ENCODE assay signal across 1 cellular context in genomic region chr14:29810657-29811056, GRCh38.
TF ChIP-seq lines count a peak whose summit lies in the region.

No MANE protein-coding gene starts in this region.

TF ChIP-seq in HEK293, 187 proteins besides CTCF, POLR2A, EP300 and RAD21 (continued from another document):
- TF ChIP-seq ZNF510 (tag by site-specific recombination; IDR thresholded peaks at IDR 0.05; ENCODE audit: insufficient replicate concordance) (no peak), FEZF1 (tag by site-specific recombination; IDR thresholded peaks at IDR 0.05) (peak; percentile 63), ZNF843 (tag by site-specific recombination; IDR thresholded peaks at IDR 0.05) (0 out of 2 replicates have a peak, but pooled peaks have one; percentile 32), OVOL3 (tag by site-specific recombination; IDR thresholded peaks at IDR 0.05) (no peak), KLF16 (tag by site-specific recombination; IDR thresholded peaks at IDR 0.05) (no peak), OSR2 (tag by site-specific recombination; IDR thresholded peaks at IDR 0.05) (peak; percentile 21; the same call in 1 of the 2 replicates), ZNF514 (tag by site-specific recombination; IDR thresholded peaks at IDR 0.05) (no peak)
- TF ChIP-seq, protein P1, sequence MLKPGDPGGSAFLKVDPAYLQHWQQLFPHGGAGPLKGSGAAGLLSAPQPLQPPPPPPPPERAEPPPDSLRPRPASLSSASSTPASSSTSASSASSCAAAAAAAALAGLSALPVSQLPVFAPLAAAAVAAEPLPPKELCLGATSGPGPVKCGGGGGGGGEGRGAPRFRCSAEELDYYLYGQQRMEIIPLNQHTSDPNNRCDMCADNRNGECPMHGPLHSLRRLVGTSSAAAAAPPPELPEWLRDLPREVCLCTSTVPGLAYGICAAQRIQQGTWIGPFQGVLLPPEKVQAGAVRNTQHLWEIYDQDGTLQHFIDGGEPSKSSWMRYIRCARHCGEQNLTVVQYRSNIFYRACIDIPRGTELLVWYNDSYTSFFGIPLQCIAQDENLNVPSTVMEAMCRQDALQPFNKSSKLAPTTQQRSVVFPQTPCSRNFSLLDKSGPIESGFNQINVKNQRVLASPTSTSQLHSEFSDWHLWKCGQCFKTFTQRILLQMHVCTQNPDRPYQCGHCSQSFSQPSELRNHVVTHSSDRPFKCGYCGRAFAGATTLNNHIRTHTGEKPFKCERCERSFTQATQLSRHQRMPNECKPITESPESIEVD (tag by site-specific recombination; IDR thresholded peaks at IDR 0.05), result peak; percentile 81
- TF ChIP-seq, protein P2, sequence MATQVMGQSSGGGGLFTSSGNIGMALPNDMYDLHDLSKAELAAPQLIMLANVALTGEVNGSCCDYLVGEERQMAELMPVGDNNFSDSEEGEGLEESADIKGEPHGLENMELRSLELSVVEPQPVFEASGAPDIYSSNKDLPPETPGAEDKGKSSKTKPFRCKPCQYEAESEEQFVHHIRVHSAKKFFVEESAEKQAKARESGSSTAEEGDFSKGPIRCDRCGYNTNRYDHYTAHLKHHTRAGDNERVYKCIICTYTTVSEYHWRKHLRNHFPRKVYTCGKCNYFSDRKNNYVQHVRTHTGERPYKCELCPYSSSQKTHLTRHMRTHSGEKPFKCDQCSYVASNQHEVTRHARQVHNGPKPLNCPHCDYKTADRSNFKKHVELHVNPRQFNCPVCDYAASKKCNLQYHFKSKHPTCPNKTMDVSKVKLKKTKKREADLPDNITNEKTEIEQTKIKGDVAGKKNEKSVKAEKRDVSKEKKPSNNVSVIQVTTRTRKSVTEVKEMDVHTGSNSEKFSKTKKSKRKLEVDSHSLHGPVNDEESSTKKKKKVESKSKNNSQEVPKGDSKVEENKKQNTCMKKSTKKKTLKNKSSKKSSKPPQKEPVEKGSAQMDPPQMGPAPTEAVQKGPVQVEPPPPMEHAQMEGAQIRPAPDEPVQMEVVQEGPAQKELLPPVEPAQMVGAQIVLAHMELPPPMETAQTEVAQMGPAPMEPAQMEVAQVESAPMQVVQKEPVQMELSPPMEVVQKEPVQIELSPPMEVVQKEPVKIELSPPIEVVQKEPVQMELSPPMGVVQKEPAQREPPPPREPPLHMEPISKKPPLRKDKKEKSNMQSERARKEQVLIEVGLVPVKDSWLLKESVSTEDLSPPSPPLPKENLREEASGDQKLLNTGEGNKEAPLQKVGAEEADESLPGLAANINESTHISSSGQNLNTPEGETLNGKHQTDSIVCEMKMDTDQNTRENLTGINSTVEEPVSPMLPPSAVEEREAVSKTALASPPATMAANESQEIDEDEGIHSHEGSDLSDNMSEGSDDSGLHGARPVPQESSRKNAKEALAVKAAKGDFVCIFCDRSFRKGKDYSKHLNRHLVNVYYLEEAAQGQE (tag by site-specific recombination; IDR thresholded peaks at IDR 0.05), result peak; percentile 31; the same call in 1 of the 2 replicates
- TF ChIP-seq, protein P3, sequence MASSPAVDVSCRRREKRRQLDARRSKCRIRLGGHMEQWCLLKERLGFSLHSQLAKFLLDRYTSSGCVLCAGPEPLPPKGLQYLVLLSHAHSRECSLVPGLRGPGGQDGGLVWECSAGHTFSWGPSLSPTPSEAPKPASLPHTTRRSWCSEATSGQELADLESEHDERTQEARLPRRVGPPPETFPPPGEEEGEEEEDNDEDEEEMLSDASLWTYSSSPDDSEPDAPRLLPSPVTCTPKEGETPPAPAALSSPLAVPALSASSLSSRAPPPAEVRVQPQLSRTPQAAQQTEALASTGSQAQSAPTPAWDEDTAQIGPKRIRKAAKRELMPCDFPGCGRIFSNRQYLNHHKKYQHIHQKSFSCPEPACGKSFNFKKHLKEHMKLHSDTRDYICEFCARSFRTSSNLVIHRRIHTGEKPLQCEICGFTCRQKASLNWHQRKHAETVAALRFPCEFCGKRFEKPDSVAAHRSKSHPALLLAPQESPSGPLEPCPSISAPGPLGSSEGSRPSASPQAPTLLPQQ (tag by site-specific recombination; IDR thresholded peaks at IDR 0.05), result peak; percentile 29; the same call in 1 of the 2 replicates
TF ChIP-seq in HEK293: peak in this region for 7.
